8 cellular contexts compared by ENCODE assay signal in the genomic region with DNA sequence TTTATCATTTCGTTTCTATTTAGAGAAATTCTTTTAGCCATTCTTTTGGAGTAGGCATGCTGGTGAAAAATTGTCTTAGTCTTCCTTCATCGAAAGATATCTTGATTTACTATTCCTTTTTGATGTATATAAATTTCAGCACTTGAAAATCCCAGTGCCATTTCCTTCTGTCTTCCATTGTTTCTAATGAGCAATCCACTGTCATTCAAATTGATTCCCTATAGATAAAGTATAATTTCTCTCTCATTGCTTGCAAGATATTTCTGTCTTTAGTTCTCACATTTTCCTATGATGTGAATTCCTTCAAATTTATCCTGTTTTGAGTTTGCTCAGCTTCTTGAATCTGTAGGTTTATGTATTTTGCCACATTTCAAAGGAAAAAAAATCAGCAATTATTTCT.
"Had no signal": no experiment of that assay in that cellular context is flagged by ENCODE, and none has a peak within 500 bp of the region (broad histone marks: within the 10 kb centered on the region; RNA-seq: fewer than 3 reads in every experiment).

No MANE protein-coding gene starts in this region.

- H3K36me3 Mint-ChIP-seq: IgD-negative memory B cell had no signal

- FAIRE-seq: HTR-8/SVneo, K562 had no signal

- H3K4me2 ChIP-seq: KMS-11 had no signal

- H3K4me3 ChIP-seq: K562 had no signal

- ATAC-seq: K562 had no signal

- H3K9ac ChIP-seq: KMS-11 had no signal

- H3K27me3 Mint-ChIP-seq: IgD-negative memory B cell had no signal

- H3K27ac Mint-ChIP-seq: IgD-negative memory B cell had no signal

- H3K27ac ChIP-seq: HL-60, KMS-11 had no signal

- H3K4me1 Mint-ChIP-seq: IgD-negative memory B cell had no signal

- H3K4me3 Mint-ChIP-seq: IgD-negative memory B cell had no signal

- DNase-seq: IMR-90, KBM-7, KG1 had no signal
